Comparison of ENCODE assay signal across 20 cellular contexts in genomic region chr11:73100578-73100977, GRCh38.
"Had no signal": no experiment of that assay in that cellular context is flagged by ENCODE, and none has a peak within 500 bp of the region (broad histone marks: within the 10 kb centered on the region; RNA-seq: fewer than 3 reads in every experiment).

No MANE protein-coding gene starts in this region.

- H3K4me3 ChIP-seq: colonic mucosa, esophagus squamous epithelium, gastroesophageal sphincter, lung, psoas muscle, spleen had no signal

- H3K27ac ChIP-seq: colonic mucosa, esophagus squamous epithelium, gastroesophageal sphincter, neutrophil, psoas muscle had no signal

- H3K36me3 ChIP-seq: colonic mucosa, esophagus squamous epithelium, gastroesophageal sphincter, neutrophil had no signal

- H3K4me3 Mint-ChIP-seq: nephron progenitor cell had no signal

- H3K27me3 Mint-ChIP-seq: naive thymus-derived CD4-positive, alpha-beta T cell had no signal

- ATAC-seq: gastroesophageal sphincter; left colon; left ventricle myocardium superior; naive thymus-derived CD4-positive, alpha-beta T cell; psoas muscle; sciatic nerve had no signal

- DNase-seq: colonic mucosa; dermis blood vessel endothelial cell; esophagus squamous epithelium; foreskin fibroblast; left colon; left ventricle myocardium superior; naive thymus-derived CD4-positive, alpha-beta T cell; nephron progenitor cell; psoas muscle; retina; spleen; stimulated activated CD4-positive, alpha-beta T cell treated with anti-CD3 and anti-CD28 coated beads, Interleukin-15, amount 100 ng/mL, for 24 hours; stimulated activated CD4-positive, alpha-beta T cell treated with anti-CD3 and anti-CD28 coated beads, Interleukin-1b, Interleukin-23, amount 100 ng/mL, for 48 hours; stimulated activated CD4-positive, alpha-beta T cell treated with anti-CD3 and anti-CD28 coated beads, Interleukin-4, amount 100 ng/mL, for 24 hours; stimulated activated naive CD4-positive, alpha-beta T cell treated with Interleukin-2 at 50 U/mL for 16 hours; trophoblast cell had no signal

- H3K4me1 ChIP-seq: colonic mucosa, psoas muscle had no signal

- H3K27me3 ChIP-seq: colonic mucosa, esophagus squamous epithelium, gastroesophageal sphincter, neutrophil, spleen had no signal

- H3K9me3 ChIP-seq: colonic mucosa, esophagus squamous epithelium, gastroesophageal sphincter, neutrophil had no signal
